27 cellular contexts compared by ENCODE assay signal in genomic region chr11:130828741-130829140, GRCh38.
DNase-seq lines count a peak whose midpoint lies in the region; ATAC-seq and TF ChIP-seq lines count a peak whose summit lies in the region.
"Had no signal": no experiment of that assay in that cellular context is flagged by ENCODE, and none has a peak within 500 bp of the region (broad histone marks: within the 10 kb centered on the region; RNA-seq: fewer than 3 reads in every experiment).

No MANE protein-coding gene starts in this region.

- H3K4me3 ChIP-seq in LNCaP clone FGC (ENCODE audit: low read depth, low read length) (no peak overlapping the region), adrenal gland (no peak overlapping the region), gastroesophageal sphincter (no peak overlapping the region)
- H3K4me3 ChIP-seq: GM23338, left lung, Peyer's patch, transverse colon had no signal

- TF ChIP-seq CTCF in LNCaP clone FGC (IDR thresholded peaks at IDR 0.05; ENCODE audit: control insufficient read depth, extremely low read depth, insufficient read depth), result no peak
- no peak for TF ChIP-seq CTCF in adrenal gland (IDR thresholded peaks at IDR 0.05)
- TF ChIP-seq CTCF in gastroesophageal sphincter (IDR thresholded peaks at IDR 0.05), result no peak

- 47 to 73% (median 53%) methylated on average over 7 of the region's 7 CpGs for WGBS in adrenal gland, 4 donors
- 32 to 53% methylated on average over 2 to 3 of the region's 7 CpGs for WGBS in gastroesophageal sphincter (ENCODE audit: low coverage in 1 of 2), 2 donors

- H3K27me3 ChIP-seq in adrenal gland (no peaks in the 10 kb centered on the region), gastroesophageal sphincter (no peaks in the 10 kb centered on the region)
- H3K27me3 ChIP-seq: left lung, Peyer's patch, transverse colon had no signal

- H3K4me1 ChIP-seq in adrenal gland (replicated peaks in 1 of 2) (no peaks in the 10 kb centered on the region), gastroesophageal sphincter (peaks cover 0 to 59% (median 18%) of the 10 kb centered on the region in 3 donors)
- H3K4me1 ChIP-seq: Peyer's patch had no signal

- H3K27ac ChIP-seq in adrenal gland (peak overlapping the region in 1 of 5 donors; percentile 33), gastroesophageal sphincter (peak overlapping the region in 2 of 4 donors; percentile 54 to 66), caudate nucleus (ENCODE audit: low read depth, low read length) (no peak overlapping the region)
- H3K27ac ChIP-seq: left lung, Peyer's patch had no signal

- TF ChIP-seq EP300 in gastroesophageal sphincter (IDR thresholded peaks at IDR 0.05), result no peak

- peak; percentile 27 for ATAC-seq in gastroesophageal sphincter
- peak; percentile 21 for ATAC-seq in sciatic nerve
- ATAC-seq in GM21381 (IDR thresholded peaks at IDR 0.05; ENCODE audit: unreplicated experiment), result no peak
- ATAC-seq in HG02938 (IDR thresholded peaks at IDR 0.05; ENCODE audit: unreplicated experiment), result no peak
- ATAC-seq: activated T-helper 17 cell treated with anti-CD3 and anti-CD28 coated beads, Interleukin-2, amount 50 U/mL, for 72 hours; CD8-positive, alpha-beta T cell; left lung had no signal

- H3K36me3 ChIP-seq in adrenal gland (replicated peaks in 1 of 2) (no peaks in the 10 kb centered on the region), gastroesophageal sphincter (no peaks in the 10 kb centered on the region)
- H3K36me3 ChIP-seq: left lung, Peyer's patch, transverse colon had no signal

- TF ChIP-seq POLR2A in adrenal gland (IDR thresholded peaks at IDR 0.05), result no peak
- no peak for TF ChIP-seq POLR2A in gastroesophageal sphincter (IDR thresholded peaks at IDR 0.05)

- intact Hi-C loops in adrenal gland (cut with DNase I) (loop anchor here in 1 of 2 donors (10.0 kb wide), 1 partner anchor 394 kb away; no protein-coding TSS in a partner anchor), sciatic nerve (cut with DNase I) (no loop called here)

- no peaks in the 10 kb centered on the region for H3K9me3 ChIP-seq in adrenal gland (replicated peaks in 1 of 3)
- H3K9me3 ChIP-seq in gastroesophageal sphincter, result no peaks in the 10 kb centered on the region
- H3K9me3 ChIP-seq: left lung, Peyer's patch, transverse colon had no signal

- DNase-seq in LNCaP clone FGC (ENCODE audit: low read depth) (peak; percentile 33), adrenal gland (peak in 6 of 7 donors; percentile 23 to 66 (median 56)), sciatic nerve (ENCODE audit: low spot score) (no peak), caudate nucleus (lab: John Stamatoyannopoulos, UW) (no peak), NCI-H1417 (lab: John Stamatoyannopoulos, UW) (no peak)
- DNase-seq: ACHN; activated CD4-positive, alpha-beta memory T cell treated with anti-CD3 and anti-CD28 coated beads for 36 hours; activated CD4-positive, alpha-beta T cell treated with anti-CD3 and anti-CD28 coated beads for 1 hour; activated CD8-positive, alpha-beta memory T cell treated with anti-CD3 and anti-CD28 coated beads, Interleukin-2, amount 50 U/mL, for 4 hours; activated naive CD4-positive, alpha-beta T cell treated with anti-CD3 and anti-CD28 coated beads, Interleukin-2, amount 10 ng/mL, durations not matched to agents 7 days and 5 days; CD8-positive, alpha-beta T cell; central memory CD4-positive, alpha-beta T cell; KG1; left lung; NCI-H1417 treated with DMSO at 0.1 percent for 48 hours; NCI-H2029 treated with DMSO at 0.1 percent for 48 hours; NCI-H524 treated with DMSO at 0.1 percent for 48 hours; Peyer's patch; posterior cingulate gyrus; SIG-M5; stimulated activated CD4-positive, alpha-beta T cell treated with anti-CD3 and anti-CD28 coated beads, Interleukin-4, amount 100 ng/mL, for 1 hour; transverse colon had no signal

Comparison
In these comparisons a context has a peak if more than half of its experiments do, and no peak if none do; other contexts are left out.
1. DNase-seq: peak in LNCaP clone FGC (single experiment) and adrenal gland (6 of 7); none in sciatic nerve (single experiment), caudate nucleus (0 of 61) and NCI-H1417 (0 of 3).
2. ATAC-seq: peak in gastroesophageal sphincter (single experiment) and sciatic nerve (single experiment); none in GM21381 (single experiment) and HG02938 (single experiment).